Comparison of ENCODE assay signal across 10 cellular contexts in genomic region chr16:67917852-67918236, GRCh38. TPM values are rescaled to one million over a fixed set of nuclear protein-coding genes. Genes with fewer than 3 reads are reported as not detected.
DNase-seq lines count a peak whose midpoint lies in the region; ATAC-seq and TF ChIP-seq lines count a peak whose summit lies in the region.
"Had no signal": no experiment of that assay in that cellular context is flagged by ENCODE, and none has a peak within 500 bp of the region (broad histone marks: within the 10 kb centered on the region; RNA-seq: fewer than 3 reads in every experiment).

No MANE protein-coding gene starts in this region.

- 48 to 65% methylated on average over 4 of the region's 4 CpGs for WGBS in heart right ventricle, 2 donors

- DNase-seq in activated CD4-positive, CD25-positive, alpha-beta regulatory T cell (lab: John Stamatoyannopoulos, UW), result no peak
- DNase-seq in activated T-cell treated with anti-CD3 and anti-CD28 coated beads for 4 hours, result peak; percentile 32
- DNase-seq in heart right ventricle, result no peak
- peak; percentile 52 for DNase-seq in stimulated activated naive CD8-positive, alpha-beta T cell treated with anti-CD3 and anti-CD28 coated beads, Interleukin-15, Interleukin-2, amounts not matched to agents 100 U/mL and 50 U/mL, for 24 hours
- no peak for DNase-seq in effector CD4-positive, alpha-beta T cell
- DNase-seq: DND-41 had no signal

- H3K36me3 ChIP-seq in heart right ventricle, result peaks cover 0 to 51% (median 0%) of the 10 kb centered on the region in 9 donors

- peaks cover 25 to 82% (median 61%) of the 10 kb centered on the region in 9 donors for H3K4me1 ChIP-seq in heart right ventricle

- H3K27ac ChIP-seq in heart right ventricle, result peak overlapping the region in 9 of 10 donors; percentile 17 to 83 (median 53)

- TF ChIP-seq CTCF in heart right ventricle (IDR thresholded peaks at IDR 0.05), result no peak

- no peak overlapping the region for H3K4me3 ChIP-seq in heart right ventricle

- intact Hi-C loops in heart right ventricle (cut with DNase I), result loop anchor here in 1 of 10 donors (5.0 kb wide), 2 partner anchors 36 to 86 kb away; partner anchors contain the start of gene NRN1L

- H3K9me3 ChIP-seq in heart right ventricle, result no peaks in the 10 kb centered on the region

- H3K27me3 ChIP-seq in heart right ventricle, result no peaks in the 10 kb centered on the region

- peak; percentile 100 for ATAC-seq in activated CD4-positive, CD25-positive, alpha-beta regulatory T cell treated with anti-CD3 and anti-CD28 coated beads, Interleukin-2, amount 50 U/mL, for 24 hours
- peak in 5 of 8 donors; percentile 8 to 73 (median 36) for ATAC-seq in heart right ventricle
- peak; percentile 98 for ATAC-seq in stimulated activated naive CD8-positive, alpha-beta T cell treated with anti-CD3 and anti-CD28 coated beads, Interleukin-15, Interleukin-2, amounts not matched to agents 100 U/mL and 50 U/mL, for 24 hours
- no peak for ATAC-seq in HG02870 (IDR thresholded peaks at IDR 0.05; ENCODE audit: unreplicated experiment)
- ATAC-seq in GM21526 (IDR thresholded peaks at IDR 0.05; ENCODE audit: low FRiP score, unreplicated experiment), result no peak

RNA-seq across cellular contexts. Expression of gene CTRL, which starts 13.8 kb away (rescaled TPM):
- 1 to 10 TPM in 2 of 10 donors, under 1 TPM in 8; 0.39 to 1.6 (median 0.84) TPM for total RNA-seq in heart right ventricle
- polyA plus RNA-seq in heart right ventricle, result 1 to 10 TPM in 1 of 2 donors, under 1 TPM in 1; 0.74 to 2.0 TPM

RNA-seq across cellular contexts. Expression of gene PSMB10, which starts 18.8 kb away (rescaled TPM):
- 100 to 1,000 TPM in 1 of 10 donors, 10 to 100 TPM in 9; 48.9 to 164 (median 62.8) TPM for total RNA-seq in heart right ventricle
- polyA plus RNA-seq in heart right ventricle, result 100 to 1,000 TPM in 1 of 2 donors, 10 to 100 TPM in 1; 87.4 to 170 TPM

RNA-seq across cellular contexts. Expression of gene PSKH1, which starts 24.8 kb away (rescaled TPM):
- total RNA-seq in heart right ventricle, result 10 to 100 TPM; 16.0 to 24.5 (median 20.5) TPM
- polyA plus RNA-seq in heart right ventricle, result 10 to 100 TPM; 15.7 to 22.9 TPM

RNA-seq across cellular contexts. Expression of gene LCAT, which starts 26.1 kb away (rescaled TPM):
- total RNA-seq in heart right ventricle, result 10 to 100 TPM; 14.4 to 24.6 (median 20.6) TPM
- 10 to 100 TPM; 18.1 to 96.5 TPM for polyA plus RNA-seq in heart right ventricle

RNA-seq across cellular contexts. Expression of gene NRN1L, which starts 33.2 kb away (rescaled TPM):
- 1 to 10 TPM in 6 of 10 donors, not detected in 4; 1.1 to 2.7 (median 1.5) TPM for total RNA-seq in heart right ventricle
- 1 to 10 TPM; 1.8 to 4.0 TPM for polyA plus RNA-seq in heart right ventricle
- total RNA-seq: pulmonary artery endothelial cell had no signal

Comparison
In these comparisons a context has a peak if more than half of its experiments do, and no peak if none do; other contexts are left out.
1. ATAC-seq: peak in activated CD4-positive, CD25-positive, alpha-beta regulatory T cell treated with anti-CD3 and anti-CD28 coated beads, Interleukin-2, amount 50 U/mL, for 24 hours (2 of 2), heart right ventricle (5 of 8) and stimulated activated naive CD8-positive, alpha-beta T cell treated with anti-CD3 and anti-CD28 coated beads, Interleukin-15, Interleukin-2, amounts not matched to agents 100 U/mL and 50 U/mL, for 24 hours (single experiment); none in HG02870 (single experiment) and GM21526 (single experiment).
2. DNase-seq: peak in activated T-cell treated with anti-CD3 and anti-CD28 coated beads for 4 hours (single experiment) and stimulated activated naive CD8-positive, alpha-beta T cell treated with anti-CD3 and anti-CD28 coated beads, Interleukin-15, Interleukin-2, amounts not matched to agents 100 U/mL and 50 U/mL, for 24 hours (single experiment); none in activated CD4-positive, CD25-positive, alpha-beta regulatory T cell (0 of 4), heart right ventricle (0 of 2) and effector CD4-positive, alpha-beta T cell (single experiment).